11 cellular contexts compared by ENCODE assay signal in the genomic region with DNA sequence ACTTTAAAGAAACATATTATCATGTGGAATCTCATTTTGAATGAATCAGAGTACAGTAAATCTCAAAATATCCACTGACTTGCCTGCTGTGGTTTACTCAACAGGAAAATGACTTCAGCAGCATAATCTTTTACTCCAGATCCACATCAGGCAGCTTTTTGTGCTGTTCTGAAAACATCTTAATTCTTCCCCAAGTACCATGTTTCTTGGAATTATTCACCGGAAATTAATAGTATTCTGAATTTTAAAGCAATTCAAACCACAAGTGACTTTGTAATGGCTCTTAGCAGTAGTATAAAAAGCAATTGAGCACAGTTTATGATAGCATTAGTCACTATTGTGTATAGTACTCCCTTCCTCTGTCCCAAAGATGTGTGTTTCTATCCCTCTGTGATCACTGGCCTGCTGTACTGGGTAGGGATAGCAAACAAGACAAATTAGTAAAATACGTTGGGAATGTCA.
A peak's percentile ranks its signal among the peaks of the same experiment; 100 is the strongest.
DNase-seq lines count a peak whose midpoint lies in the region; ATAC-seq and TF ChIP-seq lines count a peak whose summit lies in the region.
"Had no signal": no experiment of that assay in that cellular context is flagged by ENCODE, and none has a peak within 500 bp of the region (broad histone marks: within the 10 kb centered on the region; RNA-seq: fewer than 3 reads in every experiment).

No MANE protein-coding gene starts in this region.

- peaks cover 15 to 31% of the 10 kb centered on the region in 2 donors for H3K4me1 ChIP-seq in left lung
- peaks cover 0 to 11% (median 2%) of the 10 kb centered on the region in 4 donors for H3K4me1 ChIP-seq in tibial nerve

- H3K4me3 Mint-ChIP-seq in stimulated activated naive CD8-positive, alpha-beta T cell treated with anti-CD3 and anti-CD28 coated beads, Interleukin-15, amount 100 ng/mL, for 72 hours: no peak overlapping the region

- H3K9me3 Mint-ChIP-seq in stimulated activated naive CD8-positive, alpha-beta T cell treated with anti-CD3 and anti-CD28 coated beads, Interleukin-15, amount 100 ng/mL, for 72 hours: no peaks in the 10 kb centered on the region

- no peaks in the 10 kb centered on the region for H3K27me3 ChIP-seq in left lung
- no peaks in the 10 kb centered on the region for H3K27me3 ChIP-seq in tibial nerve

- no peak for TF ChIP-seq POLR2A in tibial nerve (IDR thresholded peaks at IDR 0.05)

- H3K36me3 ChIP-seq in left lung (no peaks in the 10 kb centered on the region), tibial nerve (no peaks in the 10 kb centered on the region)

- H3K4me1 Mint-ChIP-seq in stimulated activated naive CD8-positive, alpha-beta T cell treated with anti-CD3 and anti-CD28 coated beads, Interleukin-15, amount 100 ng/mL, for 72 hours: peaks cover 14% of the 10 kb centered on the region

- DNase-seq in stimulated activated naive CD8-positive, alpha-beta T cell treated with anti-CD3 and anti-CD28 coated beads, Interleukin-15, Interleukin-2, amounts not matched to agents 100 U/mL and 50 U/mL, for 24 hours: no peak
- DNase-seq in stimulated activated naive CD8-positive, alpha-beta T cell treated with anti-CD3 and anti-CD28 coated beads, Interleukin-15, amount 100 ng/mL, for 72 hours: no peak
- DNase-seq in astrocyte of the hippocampus (ENCODE audit: low read depth, low spot score): peak; percentile 88
- no peak for DNase-seq in left lung
- DNase-seq in tibial nerve (ENCODE audit: low spot score in 2 of 2): no peak
- no peak for DNase-seq in NCI-H2227 treated with DMSO at 0.1 percent for 48 hours (lab: John Stamatoyannopoulos, UW)
- no peak for DNase-seq in left lobe of liver (ENCODE audit: low spot score)
- DNase-seq: COR-L47, NCI-H1694 treated with DMSO at 0.1 percent for 48 hours, posterior cingulate gyrus had no signal

- H3K27ac Mint-ChIP-seq in stimulated activated naive CD8-positive, alpha-beta T cell treated with anti-CD3 and anti-CD28 coated beads, Interleukin-15, amount 100 ng/mL, for 72 hours: no peak overlapping the region

- TF ChIP-seq CTCF in left lung (IDR thresholded peaks at IDR 0.05) (no peak), tibial nerve (IDR thresholded peaks at IDR 0.05) (no peak)

- intact Hi-C loops in left lung (cut with DNase I): no loop called here

- peaks cover 47% of the 10 kb centered on the region for H3K27me3 Mint-ChIP-seq in stimulated activated naive CD8-positive, alpha-beta T cell treated with anti-CD3 and anti-CD28 coated beads, Interleukin-15, amount 100 ng/mL, for 72 hours

- peak overlapping the region; percentile 20 to 72 for H3K27ac ChIP-seq in left lung
- peak overlapping the region in 2 of 4 donors; percentile 31 to 49 for H3K27ac ChIP-seq in tibial nerve

- ATAC-seq in stimulated activated naive CD8-positive, alpha-beta T cell treated with anti-CD3 and anti-CD28 coated beads, Interleukin-15, Interleukin-2, amounts not matched to agents 100 U/mL and 50 U/mL, for 24 hours: peak; percentile 44
- ATAC-seq in stimulated activated naive CD8-positive, alpha-beta T cell treated with anti-CD3 and anti-CD28 coated beads, Interleukin-15, amount 100 ng/mL, for 72 hours: no peak
- peak; percentile 86 for ATAC-seq in left lung
- ATAC-seq in GM19351 (IDR thresholded peaks at IDR 0.05; ENCODE audit: unreplicated experiment): no peak
- ATAC-seq in left lobe of liver: no peak

- H3K9me3 ChIP-seq in left lung (no peaks in the 10 kb centered on the region), tibial nerve (no peaks in the 10 kb centered on the region)

- no peak overlapping the region for H3K4me3 ChIP-seq in left lung
- no peak overlapping the region for H3K4me3 ChIP-seq in tibial nerve

- 35 to 39% methylated on average over 2 of the region's 2 CpGs for WGBS in tibial nerve, 2 donors

- TF ChIP-seq EP300 in tibial nerve (IDR thresholded peaks at IDR 0.05): no peak

Comparison
In these comparisons a context has a peak if more than half of its experiments do, and no peak if none do; other contexts are left out.
1. ATAC-seq: peak in stimulated activated naive CD8-positive, alpha-beta T cell treated with anti-CD3 and anti-CD28 coated beads, Interleukin-15, Interleukin-2, amounts not matched to agents 100 U/mL and 50 U/mL, for 24 hours (single experiment) and left lung (single experiment); none in stimulated activated naive CD8-positive, alpha-beta T cell treated with anti-CD3 and anti-CD28 coated beads, Interleukin-15, amount 100 ng/mL, for 72 hours (single experiment), GM19351 (single experiment) and left lobe of liver (single experiment).